ENCODE assay signal across 1 cellular context in the genomic region with DNA sequence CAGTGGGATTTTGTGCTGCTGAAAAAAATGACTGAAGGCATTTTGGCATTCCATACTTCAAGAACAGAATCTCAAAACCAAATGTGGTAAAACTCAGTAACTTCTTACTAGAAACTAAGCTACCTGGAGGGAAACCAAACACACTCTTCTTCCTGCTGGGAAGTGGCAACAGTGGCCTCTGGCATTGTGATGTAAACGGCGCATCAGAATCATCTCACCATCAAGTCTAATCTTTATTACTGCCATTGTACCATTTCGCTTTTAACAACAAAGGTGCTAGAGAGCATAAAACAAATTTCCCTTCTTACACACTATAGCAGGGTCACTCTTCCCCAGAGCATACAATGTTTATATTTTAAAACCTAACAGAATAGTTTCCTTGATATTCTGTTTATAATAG.
TF ChIP-seq lines count a peak whose summit lies in the region.

No MANE protein-coding gene starts in this region.

TF ChIP-seq in HEK293, 187 proteins besides CTCF, POLR2A, EP300 and RAD21 (continued from another document):
- TF ChIP-seq, protein P1, sequence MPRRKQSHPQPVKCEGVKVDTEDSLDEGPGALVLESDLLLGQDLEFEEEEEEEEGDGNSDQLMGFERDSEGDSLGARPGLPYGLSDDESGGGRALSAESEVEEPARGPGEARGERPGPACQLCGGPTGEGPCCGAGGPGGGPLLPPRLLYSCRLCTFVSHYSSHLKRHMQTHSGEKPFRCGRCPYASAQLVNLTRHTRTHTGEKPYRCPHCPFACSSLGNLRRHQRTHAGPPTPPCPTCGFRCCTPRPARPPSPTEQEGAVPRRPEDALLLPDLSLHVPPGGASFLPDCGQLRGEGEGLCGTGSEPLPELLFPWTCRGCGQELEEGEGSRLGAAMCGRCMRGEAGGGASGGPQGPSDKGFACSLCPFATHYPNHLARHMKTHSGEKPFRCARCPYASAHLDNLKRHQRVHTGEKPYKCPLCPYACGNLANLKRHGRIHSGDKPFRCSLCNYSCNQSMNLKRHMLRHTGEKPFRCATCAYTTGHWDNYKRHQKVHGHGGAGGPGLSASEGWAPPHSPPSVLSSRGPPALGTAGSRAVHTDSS (tag by site-specific recombination; IDR thresholded peaks at IDR 0.05) = no peak
- TF ChIP-seq, protein P2, sequence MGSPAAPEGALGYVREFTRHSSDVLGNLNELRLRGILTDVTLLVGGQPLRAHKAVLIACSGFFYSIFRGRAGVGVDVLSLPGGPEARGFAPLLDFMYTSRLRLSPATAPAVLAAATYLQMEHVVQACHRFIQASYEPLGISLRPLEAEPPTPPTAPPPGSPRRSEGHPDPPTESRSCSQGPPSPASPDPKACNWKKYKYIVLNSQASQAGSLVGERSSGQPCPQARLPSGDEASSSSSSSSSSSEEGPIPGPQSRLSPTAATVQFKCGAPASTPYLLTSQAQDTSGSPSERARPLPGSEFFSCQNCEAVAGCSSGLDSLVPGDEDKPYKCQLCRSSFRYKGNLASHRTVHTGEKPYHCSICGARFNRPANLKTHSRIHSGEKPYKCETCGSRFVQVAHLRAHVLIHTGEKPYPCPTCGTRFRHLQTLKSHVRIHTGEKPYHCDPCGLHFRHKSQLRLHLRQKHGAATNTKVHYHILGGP (tag by site-specific recombination; IDR thresholded peaks at IDR 0.05) = no peak
- TF ChIP-seq ZNF555 (tag by site-specific recombination; conservative IDR thresholded peaks at IDR 0.05) = no peak
- TF ChIP-seq, protein P3, sequence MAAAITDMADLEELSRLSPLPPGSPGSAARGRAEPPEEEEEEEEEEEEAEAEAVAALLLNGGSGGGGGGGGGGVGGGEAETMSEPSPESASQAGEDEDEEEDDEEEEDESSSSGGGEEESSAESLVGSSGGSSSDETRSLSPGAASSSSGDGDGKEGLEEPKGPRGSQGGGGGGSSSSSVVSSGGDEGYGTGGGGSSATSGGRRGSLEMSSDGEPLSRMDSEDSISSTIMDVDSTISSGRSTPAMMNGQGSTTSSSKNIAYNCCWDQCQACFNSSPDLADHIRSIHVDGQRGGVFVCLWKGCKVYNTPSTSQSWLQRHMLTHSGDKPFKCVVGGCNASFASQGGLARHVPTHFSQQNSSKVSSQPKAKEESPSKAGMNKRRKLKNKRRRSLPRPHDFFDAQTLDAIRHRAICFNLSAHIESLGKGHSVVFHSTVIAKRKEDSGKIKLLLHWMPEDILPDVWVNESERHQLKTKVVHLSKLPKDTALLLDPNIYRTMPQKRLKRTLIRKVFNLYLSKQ (tag by site-specific recombination; IDR thresholded peaks at IDR 0.05; ENCODE audit: borderline replicate concordance) = no peak
- TF ChIP-seq ZNF423 (tag by site-specific recombination; IDR thresholded peaks at IDR 0.05) = no peak
- TF ChIP-seq ZFP3 (tag by site-specific recombination; IDR thresholded peaks at IDR 0.05; ENCODE audit: low read depth) = no peak
- no peak for TF ChIP-seq ZNF571 (tag by site-specific recombination; IDR thresholded peaks at IDR 0.05)
- no peak for TF ChIP-seq ZFP41 (tag by site-specific recombination; IDR thresholded peaks at IDR 0.05; ENCODE audit: borderline replicate concordance)
- no peak for TF ChIP-seq ZNF140 (tag by site-specific recombination; IDR thresholded peaks at IDR 0.05)
- TF ChIP-seq ZNF211 (tag by site-specific recombination; IDR thresholded peaks at IDR 0.05; ENCODE audit: low read depth) = no peak
- no peak for TF ChIP-seq ZNF624 (tag by site-specific recombination; IDR thresholded peaks at IDR 0.05)
- TF ChIP-seq ZNF121 (tag by site-specific recombination; IDR thresholded peaks at IDR 0.05) = no peak
- no peak for TF ChIP-seq ZBTB1 (tag by site-specific recombination; IDR thresholded peaks at IDR 0.05)
- no peak for TF ChIP-seq GLIS1 (tag by site-specific recombination; IDR thresholded peaks at IDR 0.05)
- TF ChIP-seq TRIM28 (IDR thresholded peaks at IDR 0.05; ENCODE audit: borderline replicate concordance, low read length) = peak; percentile 69; the same call in 1 of the 2 replicates
- TF ChIP-seq ZNF660 (tag by site-specific recombination; IDR thresholded peaks at IDR 0.05) = 0 out of 2 replicates have a peak, but pooled peaks have one; percentile 21
- TF ChIP-seq, protein P4, sequence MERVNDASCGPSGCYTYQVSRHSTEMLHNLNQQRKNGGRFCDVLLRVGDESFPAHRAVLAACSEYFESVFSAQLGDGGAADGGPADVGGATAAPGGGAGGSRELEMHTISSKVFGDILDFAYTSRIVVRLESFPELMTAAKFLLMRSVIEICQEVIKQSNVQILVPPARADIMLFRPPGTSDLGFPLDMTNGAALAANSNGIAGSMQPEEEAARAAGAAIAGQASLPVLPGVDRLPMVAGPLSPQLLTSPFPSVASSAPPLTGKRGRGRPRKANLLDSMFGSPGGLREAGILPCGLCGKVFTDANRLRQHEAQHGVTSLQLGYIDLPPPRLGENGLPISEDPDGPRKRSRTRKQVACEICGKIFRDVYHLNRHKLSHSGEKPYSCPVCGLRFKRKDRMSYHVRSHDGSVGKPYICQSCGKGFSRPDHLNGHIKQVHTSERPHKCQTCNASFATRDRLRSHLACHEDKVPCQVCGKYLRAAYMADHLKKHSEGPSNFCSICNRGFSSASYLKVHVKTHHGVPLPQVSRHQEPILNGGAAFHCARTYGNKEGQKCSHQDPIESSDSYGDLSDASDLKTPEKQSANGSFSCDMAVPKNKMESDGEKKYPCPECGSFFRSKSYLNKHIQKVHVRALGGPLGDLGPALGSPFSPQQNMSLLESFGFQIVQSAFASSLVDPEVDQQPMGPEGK (tag by site-specific recombination; IDR thresholded peaks at IDR 0.05) = no peak
- no peak for TF ChIP-seq ZNF416 (tag by site-specific recombination; IDR thresholded peaks at IDR 0.05)
- TF ChIP-seq ZNF701 (tag by site-specific recombination; IDR thresholded peaks at IDR 0.05) = no peak
- no peak for TF ChIP-seq ZSCAN30 (tag by site-specific recombination; IDR thresholded peaks at IDR 0.05)
- TF ChIP-seq, protein P5, sequence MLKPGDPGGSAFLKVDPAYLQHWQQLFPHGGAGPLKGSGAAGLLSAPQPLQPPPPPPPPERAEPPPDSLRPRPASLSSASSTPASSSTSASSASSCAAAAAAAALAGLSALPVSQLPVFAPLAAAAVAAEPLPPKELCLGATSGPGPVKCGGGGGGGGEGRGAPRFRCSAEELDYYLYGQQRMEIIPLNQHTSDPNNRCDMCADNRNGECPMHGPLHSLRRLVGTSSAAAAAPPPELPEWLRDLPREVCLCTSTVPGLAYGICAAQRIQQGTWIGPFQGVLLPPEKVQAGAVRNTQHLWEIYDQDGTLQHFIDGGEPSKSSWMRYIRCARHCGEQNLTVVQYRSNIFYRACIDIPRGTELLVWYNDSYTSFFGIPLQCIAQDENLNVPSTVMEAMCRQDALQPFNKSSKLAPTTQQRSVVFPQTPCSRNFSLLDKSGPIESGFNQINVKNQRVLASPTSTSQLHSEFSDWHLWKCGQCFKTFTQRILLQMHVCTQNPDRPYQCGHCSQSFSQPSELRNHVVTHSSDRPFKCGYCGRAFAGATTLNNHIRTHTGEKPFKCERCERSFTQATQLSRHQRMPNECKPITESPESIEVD (tag by site-specific recombination; IDR thresholded peaks at IDR 0.05) = peak; percentile 37; the same call in 1 of the 2 replicates
- TF ChIP-seq, protein P6, sequence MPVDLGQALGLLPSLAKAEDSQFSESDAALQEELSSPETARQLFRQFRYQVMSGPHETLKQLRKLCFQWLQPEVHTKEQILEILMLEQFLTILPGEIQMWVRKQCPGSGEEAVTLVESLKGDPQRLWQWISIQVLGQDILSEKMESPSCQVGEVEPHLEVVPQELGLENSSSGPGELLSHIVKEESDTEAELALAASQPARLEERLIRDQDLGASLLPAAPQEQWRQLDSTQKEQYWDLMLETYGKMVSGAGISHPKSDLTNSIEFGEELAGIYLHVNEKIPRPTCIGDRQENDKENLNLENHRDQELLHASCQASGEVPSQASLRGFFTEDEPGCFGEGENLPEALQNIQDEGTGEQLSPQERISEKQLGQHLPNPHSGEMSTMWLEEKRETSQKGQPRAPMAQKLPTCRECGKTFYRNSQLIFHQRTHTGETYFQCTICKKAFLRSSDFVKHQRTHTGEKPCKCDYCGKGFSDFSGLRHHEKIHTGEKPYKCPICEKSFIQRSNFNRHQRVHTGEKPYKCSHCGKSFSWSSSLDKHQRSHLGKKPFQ (tag by site-specific recombination; IDR thresholded peaks at IDR 0.05) = no peak
- TF ChIP-seq YY2 (tag by site-specific recombination; IDR thresholded peaks at IDR 0.05) = no peak
- no peak for TF ChIP-seq ZNF677 (tag by site-specific recombination; IDR thresholded peaks at IDR 0.05)
- TF ChIP-seq ZNF239 (tag by site-specific recombination; IDR thresholded peaks at IDR 0.05) = no peak
- TF ChIP-seq, protein P7, sequence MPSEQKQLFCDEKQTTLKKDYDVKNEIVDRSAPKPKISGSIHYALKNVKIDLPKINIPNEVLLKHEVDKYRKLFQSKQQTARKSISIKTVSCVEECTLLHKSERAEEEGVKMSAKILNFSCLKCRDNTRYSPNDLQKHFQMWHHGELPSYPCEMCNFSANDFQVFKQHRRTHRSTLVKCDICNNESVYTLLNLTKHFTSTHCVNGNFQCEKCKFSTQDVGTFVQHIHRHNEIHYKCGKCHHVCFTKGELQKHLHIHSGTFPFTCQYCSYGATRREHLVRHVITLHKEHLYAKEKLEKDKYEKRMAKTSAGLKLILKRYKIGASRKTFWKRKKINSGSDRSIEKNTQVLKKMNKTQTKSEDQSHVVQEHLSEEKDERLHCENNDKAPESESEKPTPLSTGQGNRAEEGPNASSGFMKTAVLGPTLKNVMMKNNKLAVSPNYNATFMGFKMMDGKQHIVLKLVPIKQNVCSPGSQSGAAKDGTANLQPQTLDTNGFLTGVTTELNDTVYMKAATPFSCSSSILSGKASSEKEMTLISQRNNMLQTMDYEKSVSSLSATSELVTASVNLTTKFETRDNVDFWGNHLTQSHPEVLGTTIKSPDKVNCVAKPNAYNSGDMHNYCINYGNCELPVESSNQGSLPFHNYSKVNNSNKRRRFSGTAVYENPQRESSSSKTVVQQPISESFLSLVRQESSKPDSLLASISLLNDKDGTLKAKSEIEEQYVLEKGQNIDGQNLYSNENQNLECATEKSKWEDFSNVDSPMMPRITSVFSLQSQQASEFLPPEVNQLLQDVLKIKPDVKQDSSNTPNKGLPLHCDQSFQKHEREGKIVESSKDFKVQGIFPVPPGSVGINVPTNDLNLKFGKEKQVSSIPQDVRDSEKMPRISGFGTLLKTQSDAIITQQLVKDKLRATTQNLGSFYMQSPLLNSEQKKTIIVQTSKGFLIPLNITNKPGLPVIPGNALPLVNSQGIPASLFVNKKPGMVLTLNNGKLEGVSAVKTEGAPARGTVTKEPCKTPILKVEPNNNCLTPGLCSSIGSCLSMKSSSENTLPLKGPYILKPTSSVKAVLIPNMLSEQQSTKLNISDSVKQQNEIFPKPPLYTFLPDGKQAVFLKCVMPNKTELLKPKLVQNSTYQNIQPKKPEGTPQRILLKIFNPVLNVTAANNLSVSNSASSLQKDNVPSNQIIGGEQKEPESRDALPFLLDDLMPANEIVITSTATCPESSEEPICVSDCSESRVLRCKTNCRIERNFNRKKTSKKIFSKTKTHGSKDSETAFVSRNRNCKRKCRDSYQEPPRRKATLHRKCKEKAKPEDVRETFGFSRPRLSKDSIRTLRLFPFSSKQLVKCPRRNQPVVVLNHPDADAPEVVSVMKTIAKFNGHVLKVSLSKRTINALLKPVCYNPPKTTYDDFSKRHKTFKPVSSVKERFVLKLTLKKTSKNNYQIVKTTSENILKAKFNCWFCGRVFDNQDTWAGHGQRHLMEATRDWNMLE (tag by site-specific recombination; conservative IDR thresholded peaks at IDR 0.05; ENCODE audit: low read depth) = peak; percentile 35; the same call in 1 of the 2 replicates
- TF ChIP-seq GLI2 (tag by site-specific recombination; IDR thresholded peaks at IDR 0.05; ENCODE audit: borderline replicate concordance, low read depth) = no peak
- TF ChIP-seq ZIC2 (tag by site-specific recombination; IDR thresholded peaks at IDR 0.05) = peak; percentile 25; the same call in 1 of the 2 replicates
- no peak for TF ChIP-seq SCRT2 (tag by site-specific recombination; IDR thresholded peaks at IDR 0.05)
